1 cellular context compared by ENCODE assay signal in the genomic region with DNA sequence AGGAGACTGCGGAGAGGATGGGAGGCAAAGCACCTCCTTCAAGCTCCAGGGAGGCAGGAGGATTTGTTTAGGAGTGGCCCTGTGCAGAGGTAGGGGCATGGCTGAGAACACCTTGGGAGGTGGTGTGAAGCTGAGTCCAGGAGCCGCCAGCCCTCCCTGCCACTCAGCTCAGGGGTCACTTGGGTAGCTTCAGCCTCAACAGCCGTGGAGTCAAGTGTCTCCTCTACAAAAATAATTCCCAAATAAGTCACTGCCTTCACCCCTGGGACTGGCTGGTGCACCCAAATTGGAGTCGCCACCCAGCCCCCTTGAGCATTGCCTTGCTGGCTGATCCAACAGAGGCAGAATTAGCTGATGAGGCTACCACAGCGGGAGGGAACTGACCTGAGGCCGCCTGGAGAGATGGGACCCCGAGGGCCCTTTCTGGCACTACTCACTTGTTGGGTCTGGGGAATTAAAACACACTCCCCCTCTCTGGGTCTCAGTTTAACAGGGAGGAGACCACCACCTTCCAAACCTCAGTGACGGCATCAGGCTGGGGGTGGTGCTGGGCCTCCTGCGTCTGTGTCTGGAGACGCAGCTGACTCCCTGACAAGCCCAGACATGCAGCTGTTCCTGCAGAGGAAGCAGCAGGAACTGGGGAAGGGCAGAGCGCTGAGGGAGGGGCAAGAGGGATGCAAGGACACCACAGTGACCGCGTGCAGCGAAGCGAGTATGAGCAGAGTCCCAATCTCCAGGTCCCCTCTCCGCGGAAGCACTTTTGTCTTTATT.
TF ChIP-seq lines count a peak whose summit lies in the region.

No MANE protein-coding gene starts in this region.

TF ChIP-seq in HEK293, 187 proteins besides CTCF, POLR2A, EP300 and RAD21 (continued from another document and continues in another):
- TF ChIP-seq REPIN1 (tag by site-specific recombination; IDR thresholded peaks at IDR 0.05; ENCODE audit: low read depth) (no peak), GLIS2 (tag by site-specific recombination; IDR thresholded peaks at IDR 0.05) (peak; percentile 93), ZBTB48 (tag by site-specific recombination; IDR thresholded peaks at IDR 0.05) (peak; percentile 56), ZIC2 (tag by site-specific recombination; IDR thresholded peaks at IDR 0.05) (peak; percentile 97), ZNF121 (tag by site-specific recombination; IDR thresholded peaks at IDR 0.05) (no peak), SETDB1 (IDR thresholded peaks at IDR 0.05; ENCODE audit: insufficient read length, low read length) (no peak), ZNF610 (tag by site-specific recombination; IDR thresholded peaks at IDR 0.05; ENCODE audit: borderline replicate concordance) (0 out of 2 replicates have a peak, but pooled peaks have one; percentile 24), ZSCAN16 (tag by site-specific recombination; IDR thresholded peaks at IDR 0.05) (no peak), BCL11B (tag by site-specific recombination; IDR thresholded peaks at IDR 0.05; ENCODE audit: low read depth) (no peak), BCL11A (tag by site-specific recombination; IDR thresholded peaks at IDR 0.05; ENCODE audit: low read depth) (peak; percentile 53; the same call in 1 of the 2 replicates), ZNF747 (tag by site-specific recombination; IDR thresholded peaks at IDR 0.05) (no peak), ZNF24 (tag by site-specific recombination; IDR thresholded peaks at IDR 0.05) (peak; percentile 81), KLF9 (tag by site-specific recombination; IDR thresholded peaks at IDR 0.05; ENCODE audit: low read depth) (peak; percentile 39; the same call in 1 of the 2 replicates), ZNF561 (tag by site-specific recombination; IDR thresholded peaks at IDR 0.05; ENCODE audit: borderline replicate concordance) (peak; percentile 58), ZBTB17 (tag by site-specific recombination; IDR thresholded peaks at IDR 0.05) (peak; percentile 85), ZNF248 (tag by site-specific recombination; IDR thresholded peaks at IDR 0.05) (no peak), ZNF366 (tag by site-specific recombination; conservative IDR thresholded peaks at IDR 0.05) (peak; percentile 84), TRIM28 (IDR thresholded peaks at IDR 0.05; ENCODE audit: borderline replicate concordance, low read length) (peak; percentile 95), KLF8 (tag by site-specific recombination; IDR thresholded peaks at IDR 0.05) (peak; percentile 71), ZNF341 (tag by site-specific recombination; IDR thresholded peaks at IDR 0.05; ENCODE audit: low read depth) (peak; percentile 94), ZBTB1 (tag by site-specific recombination; IDR thresholded peaks at IDR 0.05) (no peak), ZNF654 (tag by site-specific recombination; IDR thresholded peaks at IDR 0.05; ENCODE audit: low read depth) (no peak), EGR2 (tag by site-specific recombination; IDR thresholded peaks at IDR 0.05; ENCODE audit: low read depth) (no peak), ZNF324 (tag by site-specific recombination; IDR thresholded peaks at IDR 0.05) (0 out of 2 replicates have a peak, but pooled peaks have one; percentile 32), ZNF670 (tag by site-specific recombination; IDR thresholded peaks at IDR 0.05; ENCODE audit: low read depth) (no peak), MZF1 (tag by site-specific recombination; IDR thresholded peaks at IDR 0.05; ENCODE audit: borderline replicate concordance) (peak; percentile 58; the same call in 1 of the 2 replicates), ZNF433 (tag by site-specific recombination; IDR thresholded peaks at IDR 0.05; ENCODE audit: low read depth) (no peak), IKZF3 (tag by site-specific recombination; IDR thresholded peaks at IDR 0.05) (peak; percentile 96), ZNF600 (tag by site-specific recombination; IDR thresholded peaks at IDR 0.05) (peak; percentile 91), ZNF311 (tag by site-specific recombination; IDR thresholded peaks at IDR 0.05; ENCODE audit: borderline replicate concordance) (no peak), KLF1 (tag by site-specific recombination; IDR thresholded peaks at IDR 0.05) (peak; percentile 41; the same call in 1 of the 2 replicates), ZSCAN30 (tag by site-specific recombination; IDR thresholded peaks at IDR 0.05) (0 out of 2 replicates have a peak, but pooled peaks have one; percentile 77), ZNF350 (tag by site-specific recombination; IDR thresholded peaks at IDR 0.05) (no peak), ZNF391 (tag by site-specific recombination; IDR thresholded peaks at IDR 0.05; ENCODE audit: borderline replicate concordance, low read depth) (peak; percentile 61; the same call in 1 of the 2 replicates), OSR2 (tag by site-specific recombination; IDR thresholded peaks at IDR 0.05) (peak; percentile 74), WT1 (tag by site-specific recombination; IDR thresholded peaks at IDR 0.05) (peak; percentile 81), ZBTB20 (tag by site-specific recombination; IDR thresholded peaks at IDR 0.05) (peak; percentile 51; the same call in 1 of the 2 replicates), ZBTB7A (tag by site-specific recombination; IDR thresholded peaks at IDR 0.05; ENCODE audit: low read depth) (peak; percentile 18; the same call in 1 of the 2 replicates), ZNF549 (tag by site-specific recombination; IDR thresholded peaks at IDR 0.05) (no peak)
- TF ChIP-seq, protein P1, sequence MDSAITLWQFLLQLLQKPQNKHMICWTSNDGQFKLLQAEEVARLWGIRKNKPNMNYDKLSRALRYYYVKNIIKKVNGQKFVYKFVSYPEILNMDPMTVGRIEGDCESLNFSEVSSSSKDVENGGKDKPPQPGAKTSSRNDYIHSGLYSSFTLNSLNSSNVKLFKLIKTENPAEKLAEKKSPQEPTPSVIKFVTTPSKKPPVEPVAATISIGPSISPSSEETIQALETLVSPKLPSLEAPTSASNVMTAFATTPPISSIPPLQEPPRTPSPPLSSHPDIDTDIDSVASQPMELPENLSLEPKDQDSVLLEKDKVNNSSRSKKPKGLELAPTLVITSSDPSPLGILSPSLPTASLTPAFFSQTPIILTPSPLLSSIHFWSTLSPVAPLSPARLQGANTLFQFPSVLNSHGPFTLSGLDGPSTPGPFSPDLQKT (IDR thresholded peaks at IDR 0.05; ENCODE audit: borderline replicate concordance, low read depth, low read length), result no peak
- TF ChIP-seq, protein P2, sequence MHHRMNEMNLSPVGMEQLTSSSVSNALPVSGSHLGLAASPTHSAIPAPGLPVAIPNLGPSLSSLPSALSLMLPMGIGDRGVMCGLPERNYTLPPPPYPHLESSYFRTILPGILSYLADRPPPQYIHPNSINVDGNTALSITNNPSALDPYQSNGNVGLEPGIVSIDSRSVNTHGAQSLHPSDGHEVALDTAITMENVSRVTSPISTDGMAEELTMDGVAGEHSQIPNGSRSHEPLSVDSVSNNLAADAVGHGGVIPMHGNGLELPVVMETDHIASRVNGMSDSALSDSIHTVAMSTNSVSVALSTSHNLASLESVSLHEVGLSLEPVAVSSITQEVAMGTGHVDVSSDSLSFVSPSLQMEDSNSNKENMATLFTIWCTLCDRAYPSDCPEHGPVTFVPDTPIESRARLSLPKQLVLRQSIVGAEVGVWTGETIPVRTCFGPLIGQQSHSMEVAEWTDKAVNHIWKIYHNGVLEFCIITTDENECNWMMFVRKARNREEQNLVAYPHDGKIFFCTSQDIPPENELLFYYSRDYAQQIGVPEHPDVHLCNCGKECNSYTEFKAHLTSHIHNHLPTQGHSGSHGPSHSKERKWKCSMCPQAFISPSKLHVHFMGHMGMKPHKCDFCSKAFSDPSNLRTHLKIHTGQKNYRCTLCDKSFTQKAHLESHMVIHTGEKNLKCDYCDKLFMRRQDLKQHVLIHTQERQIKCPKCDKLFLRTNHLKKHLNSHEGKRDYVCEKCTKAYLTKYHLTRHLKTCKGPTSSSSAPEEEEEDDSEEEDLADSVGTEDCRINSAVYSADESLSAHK (tag by site-specific recombination; IDR thresholded peaks at IDR 0.05), result no peak
- TF ChIP-seq, protein P3, sequence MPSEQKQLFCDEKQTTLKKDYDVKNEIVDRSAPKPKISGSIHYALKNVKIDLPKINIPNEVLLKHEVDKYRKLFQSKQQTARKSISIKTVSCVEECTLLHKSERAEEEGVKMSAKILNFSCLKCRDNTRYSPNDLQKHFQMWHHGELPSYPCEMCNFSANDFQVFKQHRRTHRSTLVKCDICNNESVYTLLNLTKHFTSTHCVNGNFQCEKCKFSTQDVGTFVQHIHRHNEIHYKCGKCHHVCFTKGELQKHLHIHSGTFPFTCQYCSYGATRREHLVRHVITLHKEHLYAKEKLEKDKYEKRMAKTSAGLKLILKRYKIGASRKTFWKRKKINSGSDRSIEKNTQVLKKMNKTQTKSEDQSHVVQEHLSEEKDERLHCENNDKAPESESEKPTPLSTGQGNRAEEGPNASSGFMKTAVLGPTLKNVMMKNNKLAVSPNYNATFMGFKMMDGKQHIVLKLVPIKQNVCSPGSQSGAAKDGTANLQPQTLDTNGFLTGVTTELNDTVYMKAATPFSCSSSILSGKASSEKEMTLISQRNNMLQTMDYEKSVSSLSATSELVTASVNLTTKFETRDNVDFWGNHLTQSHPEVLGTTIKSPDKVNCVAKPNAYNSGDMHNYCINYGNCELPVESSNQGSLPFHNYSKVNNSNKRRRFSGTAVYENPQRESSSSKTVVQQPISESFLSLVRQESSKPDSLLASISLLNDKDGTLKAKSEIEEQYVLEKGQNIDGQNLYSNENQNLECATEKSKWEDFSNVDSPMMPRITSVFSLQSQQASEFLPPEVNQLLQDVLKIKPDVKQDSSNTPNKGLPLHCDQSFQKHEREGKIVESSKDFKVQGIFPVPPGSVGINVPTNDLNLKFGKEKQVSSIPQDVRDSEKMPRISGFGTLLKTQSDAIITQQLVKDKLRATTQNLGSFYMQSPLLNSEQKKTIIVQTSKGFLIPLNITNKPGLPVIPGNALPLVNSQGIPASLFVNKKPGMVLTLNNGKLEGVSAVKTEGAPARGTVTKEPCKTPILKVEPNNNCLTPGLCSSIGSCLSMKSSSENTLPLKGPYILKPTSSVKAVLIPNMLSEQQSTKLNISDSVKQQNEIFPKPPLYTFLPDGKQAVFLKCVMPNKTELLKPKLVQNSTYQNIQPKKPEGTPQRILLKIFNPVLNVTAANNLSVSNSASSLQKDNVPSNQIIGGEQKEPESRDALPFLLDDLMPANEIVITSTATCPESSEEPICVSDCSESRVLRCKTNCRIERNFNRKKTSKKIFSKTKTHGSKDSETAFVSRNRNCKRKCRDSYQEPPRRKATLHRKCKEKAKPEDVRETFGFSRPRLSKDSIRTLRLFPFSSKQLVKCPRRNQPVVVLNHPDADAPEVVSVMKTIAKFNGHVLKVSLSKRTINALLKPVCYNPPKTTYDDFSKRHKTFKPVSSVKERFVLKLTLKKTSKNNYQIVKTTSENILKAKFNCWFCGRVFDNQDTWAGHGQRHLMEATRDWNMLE (tag by site-specific recombination; conservative IDR thresholded peaks at IDR 0.05; ENCODE audit: low read depth), result 0 out of 2 replicates have a peak, but pooled peaks have one; percentile 13
- TF ChIP-seq, protein P4, sequence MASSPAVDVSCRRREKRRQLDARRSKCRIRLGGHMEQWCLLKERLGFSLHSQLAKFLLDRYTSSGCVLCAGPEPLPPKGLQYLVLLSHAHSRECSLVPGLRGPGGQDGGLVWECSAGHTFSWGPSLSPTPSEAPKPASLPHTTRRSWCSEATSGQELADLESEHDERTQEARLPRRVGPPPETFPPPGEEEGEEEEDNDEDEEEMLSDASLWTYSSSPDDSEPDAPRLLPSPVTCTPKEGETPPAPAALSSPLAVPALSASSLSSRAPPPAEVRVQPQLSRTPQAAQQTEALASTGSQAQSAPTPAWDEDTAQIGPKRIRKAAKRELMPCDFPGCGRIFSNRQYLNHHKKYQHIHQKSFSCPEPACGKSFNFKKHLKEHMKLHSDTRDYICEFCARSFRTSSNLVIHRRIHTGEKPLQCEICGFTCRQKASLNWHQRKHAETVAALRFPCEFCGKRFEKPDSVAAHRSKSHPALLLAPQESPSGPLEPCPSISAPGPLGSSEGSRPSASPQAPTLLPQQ (tag by site-specific recombination; IDR thresholded peaks at IDR 0.05), result peak; percentile 64; the same call in 1 of the 2 replicates
- TF ChIP-seq, protein P5, sequence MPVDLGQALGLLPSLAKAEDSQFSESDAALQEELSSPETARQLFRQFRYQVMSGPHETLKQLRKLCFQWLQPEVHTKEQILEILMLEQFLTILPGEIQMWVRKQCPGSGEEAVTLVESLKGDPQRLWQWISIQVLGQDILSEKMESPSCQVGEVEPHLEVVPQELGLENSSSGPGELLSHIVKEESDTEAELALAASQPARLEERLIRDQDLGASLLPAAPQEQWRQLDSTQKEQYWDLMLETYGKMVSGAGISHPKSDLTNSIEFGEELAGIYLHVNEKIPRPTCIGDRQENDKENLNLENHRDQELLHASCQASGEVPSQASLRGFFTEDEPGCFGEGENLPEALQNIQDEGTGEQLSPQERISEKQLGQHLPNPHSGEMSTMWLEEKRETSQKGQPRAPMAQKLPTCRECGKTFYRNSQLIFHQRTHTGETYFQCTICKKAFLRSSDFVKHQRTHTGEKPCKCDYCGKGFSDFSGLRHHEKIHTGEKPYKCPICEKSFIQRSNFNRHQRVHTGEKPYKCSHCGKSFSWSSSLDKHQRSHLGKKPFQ (tag by site-specific recombination; IDR thresholded peaks at IDR 0.05), result peak; percentile 31; the same call in 1 of the 2 replicates
- TF ChIP-seq, protein P6, sequence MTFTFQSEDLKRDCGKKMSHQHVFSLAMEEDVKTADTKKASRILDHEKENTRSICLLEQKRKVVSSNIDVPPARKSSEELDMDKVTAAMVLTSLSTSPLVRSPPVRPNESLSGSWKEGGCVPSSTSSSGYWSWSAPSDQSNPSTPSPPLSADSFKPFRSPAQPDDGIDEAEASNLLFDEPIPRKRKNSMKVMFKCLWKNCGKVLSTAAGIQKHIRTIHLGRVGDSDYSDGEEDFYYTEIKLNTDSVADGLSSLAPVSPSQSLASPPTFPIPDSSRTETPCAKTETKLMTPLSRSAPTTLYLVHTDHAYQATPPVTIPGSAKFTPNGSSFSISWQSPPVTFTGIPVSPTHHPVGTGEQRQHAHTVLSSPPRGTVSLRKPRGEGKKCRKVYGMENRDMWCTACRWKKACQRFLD (tag by site-specific recombination; IDR thresholded peaks at IDR 0.05), result no peak
- TF ChIP-seq, protein P7, sequence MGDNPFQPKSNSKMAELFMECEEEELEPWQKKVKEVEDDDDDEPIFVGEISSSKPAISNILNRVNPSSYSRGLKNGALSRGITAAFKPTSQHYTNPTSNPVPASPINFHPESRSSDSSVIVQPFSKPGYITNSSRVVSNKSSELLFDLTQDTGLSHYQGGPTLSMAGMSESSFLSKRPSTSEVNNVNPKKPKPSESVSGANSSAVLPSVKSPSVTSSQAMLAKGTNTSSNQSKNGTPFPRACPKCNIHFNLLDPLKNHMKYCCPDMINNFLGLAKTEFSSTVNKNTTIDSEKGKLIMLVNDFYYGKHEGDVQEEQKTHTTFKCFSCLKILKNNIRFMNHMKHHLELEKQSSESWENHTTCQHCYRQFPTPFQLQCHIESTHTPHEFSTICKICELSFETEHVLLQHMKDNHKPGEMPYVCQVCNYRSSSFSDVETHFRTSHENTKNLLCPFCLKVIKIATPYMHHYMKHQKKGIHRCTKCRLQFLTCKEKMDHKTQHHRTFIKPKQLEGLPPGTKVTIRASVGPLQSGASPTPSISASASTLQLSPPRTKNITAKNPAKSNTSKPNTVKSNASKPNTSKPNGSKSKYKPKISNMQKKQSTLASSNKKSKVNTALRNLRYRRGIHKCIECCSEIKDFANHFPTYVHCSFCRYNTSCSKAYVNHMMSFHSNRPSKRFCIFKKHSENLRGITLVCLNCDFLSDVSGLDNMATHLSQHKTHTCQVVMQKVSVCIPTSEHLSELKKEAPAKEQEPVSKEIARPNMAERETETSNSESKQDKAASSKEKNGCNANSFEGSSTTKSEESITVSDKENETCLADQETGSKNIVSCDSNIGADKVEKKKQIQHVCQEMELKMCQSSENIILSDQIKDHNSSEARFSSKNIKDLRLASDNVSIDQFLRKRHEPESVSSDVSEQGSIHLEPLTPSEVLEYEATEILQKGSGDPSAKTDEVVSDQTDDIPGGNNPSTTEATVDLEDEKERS (tag by site-specific recombination; IDR thresholded peaks at IDR 0.05), result no peak
